In genomic region chr17:47820023-47820789, GRCh38 we compare ENCODE assay signal across 11 cellular contexts. TPM values are rescaled to one million over a fixed set of nuclear protein-coding genes. Genes with fewer than 3 reads are reported as not detected.
DNase-seq lines count a peak whose midpoint lies in the region; ATAC-seq and TF ChIP-seq lines count a peak whose summit lies in the region.
"Had no signal": no experiment of that assay in that cellular context is flagged by ENCODE, and none has a peak within 500 bp of the region (broad histone marks: within the 10 kb centered on the region; RNA-seq: fewer than 3 reads in every experiment).

No MANE protein-coding gene starts in this region.

- H3K56ac ChIP-seq in IMR-90 (ENCODE audit: extremely low read depth, insufficient read depth, low read length): no peak overlapping the region

- H4K91ac ChIP-seq in IMR-90 (ENCODE audit: insufficient read depth, low read depth, low read length): no peak overlapping the region

- no peak overlapping the region for H3K14ac ChIP-seq in IMR-90 (replicated peaks; ENCODE audit: low read depth, low read length)

- in situ Hi-C loops in IMR-90 (cut with MboI; ENCODE audit: low sequenced_read_pairs): no loop called here

- no peak overlapping the region for H4K5ac ChIP-seq in IMR-90 (ENCODE audit: low read depth, low read length)

- H2AFZ ChIP-seq in IMR-90 (replicated peaks; ENCODE audit: low read length, poor library complexity): no peak overlapping the region

- H3K23ac ChIP-seq in IMR-90 (ENCODE audit: low read depth, low read length): no peak overlapping the region

- H3K4me1 Mint-ChIP-seq in CD4-positive, CD25-positive, alpha-beta regulatory T cell: peaks cover 0 to 27% (median 16%) of the 10 kb centered on the region in 4 donors
- H3K4me1 Mint-ChIP-seq in brain: peaks cover 27% of the 10 kb centered on the region
- H3K4me1 Mint-ChIP-seq in natural killer cell treated with Interleukin-12 subunit alpha and Interleukin-12 subunit beta and Interleukin-15 and Interleukin-18, amount 100 ng/mL, for 72 hours (ENCODE audit: low read depth in 2 of 2): peaks cover 10 to 18% of the 10 kb centered on the region in 2 donors

- intact Hi-C loops in IMR-90 (cut with micrococcal nuclease): no loop called here
- intact Hi-C loops in uterus (cut with DNase I; ENCODE audit: low total_unique reads): no loop called here

- H3K18ac ChIP-seq in IMR-90 (ENCODE audit: low read depth, low read length): no peak overlapping the region

- CTCF ChIA-PET in IMR-90 (lab: Yijun Ruan, JAX): no interaction called here

- H2BK5ac ChIP-seq in IMR-90 (ENCODE audit: low read depth, low read length, poor library complexity, severe bottlenecking): no peak overlapping the region

- no peak for TF ChIP-seq CTCF in IMR-90 (conservative IDR thresholded peaks at IDR 0.05; ENCODE audit: low read depth, low read length)
- TF ChIP-seq CTCF in brain (conservative IDR thresholded peaks at IDR 0.05): no peak
- TF ChIP-seq CTCF in uterus (IDR thresholded peaks at IDR 0.05): no peak

- no TSS peak for BruUV-seq in IMR-90 (replicated peaks; lab: Mats Ljungman, UMichigan)

- ATAC-seq in CD4-positive, CD25-positive, alpha-beta regulatory T cell (ENCODE audit: low read depth in 2 of 2): no peak
- no peak for ATAC-seq in IMR-90 (ENCODE audit: low read depth)
- no peak for ATAC-seq in natural killer cell treated with Interleukin-12 subunit alpha and Interleukin-12 subunit beta and Interleukin-15 and Interleukin-18, amount 100 ng/mL, for 72 hours

- no peaks in the 10 kb centered on the region for H3K27me3 Mint-ChIP-seq in CD4-positive, CD25-positive, alpha-beta regulatory T cell
- H3K27me3 Mint-ChIP-seq in brain: peaks cover 5% of the 10 kb centered on the region
- no peaks in the 10 kb centered on the region for H3K27me3 Mint-ChIP-seq in natural killer cell treated with Interleukin-12 subunit alpha and Interleukin-12 subunit beta and Interleukin-15 and Interleukin-18, amount 100 ng/mL, for 72 hours

- H3K9me3 ChIP-seq in CD4-positive, CD25-positive, alpha-beta regulatory T cell (ENCODE audit: control insufficient read depth in 2 of 2, low read length in 2 of 2): no peaks in the 10 kb centered on the region
- H3K9me3 ChIP-seq in IMR-90 (ENCODE audit: control insufficient read depth, insufficient read depth, low read length) (no peaks in the 10 kb centered on the region), uterus (no peaks in the 10 kb centered on the region)

- peaks cover 0 to 17% of the 10 kb centered on the region in 2 experiments; a peak in 1 of 4 replicates for H3K79me1 ChIP-seq in IMR-90 (ENCODE audit: low read depth in 1 of 2, low read length in 2 of 2)

- H2BK15ac ChIP-seq in IMR-90 (ENCODE audit: low read depth, low read length): no peak overlapping the region

- H3K27ac ChIP-seq in CD4-positive, CD25-positive, alpha-beta regulatory T cell (ENCODE audit: insufficient read depth, low read length, poor library complexity, severe bottlenecking): no peak overlapping the region
- H3K27ac ChIP-seq in IMR-90 (ENCODE audit: insufficient read depth, low read length) (no peak overlapping the region), uterus (no peak overlapping the region)

- TF ChIP-seq RAD21 in IMR-90 (IDR thresholded peaks at IDR 0.05; ENCODE audit: low read length): no peak

- H3K4me2 ChIP-seq in IMR-90 (ENCODE audit: low read depth, low read length): no peak overlapping the region; the same call in 1 of the 2 replicates

- no peak overlapping the region for H2AK5ac ChIP-seq in IMR-90 (ENCODE audit: low read depth, low read length)

- H3K9me3 Mint-ChIP-seq in CD4-positive, CD25-positive, alpha-beta regulatory T cell: no peaks in the 10 kb centered on the region
- H3K9me3 Mint-ChIP-seq in brain: no peaks in the 10 kb centered on the region
- no peaks in the 10 kb centered on the region for H3K9me3 Mint-ChIP-seq in natural killer cell treated with Interleukin-12 subunit alpha and Interleukin-12 subunit beta and Interleukin-15 and Interleukin-18, amount 100 ng/mL, for 72 hours

- POLR2A ChIA-PET in IMR-90 (lab: Charles Lee; ENCODE audit: unreplicated experiment): no interaction called here

- no peak overlapping the region for H3K9ac ChIP-seq in IMR-90 (ENCODE audit: low read depth, low read length)

- H2BK120ac ChIP-seq in IMR-90 (ENCODE audit: low read depth, low read length): no peak overlapping the region

- H2BK20ac ChIP-seq in IMR-90 (ENCODE audit: low read depth, low read length): no peak overlapping the region

- H2AK9ac ChIP-seq in IMR-90 (replicated peaks; ENCODE audit: low read depth, low read length, poor library complexity): peak overlapping the region; percentile 25

- TF ChIP-seq POLR2A in IMR-90 (IDR thresholded peaks at IDR 0.05; ENCODE audit: low read depth, low read length): no peak
- TF ChIP-seq POLR2A in uterus (IDR thresholded peaks at IDR 0.05): no peak

- DNase-seq in CD4-positive, CD25-positive, alpha-beta regulatory T cell: no peak
- DNase-seq in IMR-90 (no peak), kidney glomerular epithelial cell (lab: John Stamatoyannopoulos, UW) (no peak), NCI-H146 treated with DMSO at 0.1 percent for 48 hours (lab: John Stamatoyannopoulos, UW; ENCODE audit: unreplicated experiment) (no peak), dedifferentiated amniotic fluid mesenchymal stem cell (ENCODE audit: extremely low spot score) (no peak), uterus (no peak)
- peak; percentile 37 for DNase-seq in natural killer cell treated with Interleukin-12 subunit alpha and Interleukin-12 subunit beta and Interleukin-15 and Interleukin-18, amount 100 ng/mL, for 72 hours (ENCODE audit: low spot score)
- DNase-seq: cerebellar nuclear complex; NCI-H2081; stimulated activated CD4-positive, alpha-beta T cell treated with anti-CD3 and anti-CD28 coated beads, Interleukin-4, amount 100 ng/mL, for 24 hours had no signal

- H3K4me1 ChIP-seq in CD4-positive, CD25-positive, alpha-beta regulatory T cell (ENCODE audit: control insufficient read depth, insufficient read depth, low read length, poor library complexity, severe bottlenecking): peaks cover 27% of the 10 kb centered on the region
- H3K4me1 ChIP-seq in IMR-90 (ENCODE audit: control insufficient read depth, insufficient read depth, low read length) (peaks cover 11% of the 10 kb centered on the region; the same call in 1 of the 2 replicates), uterus (peaks cover 0 to 13% of the 10 kb centered on the region in 2 donors)

- peak overlapping the region; percentile 78 for H3K4me3 ChIP-seq in CD4-positive, CD25-positive, alpha-beta regulatory T cell (ENCODE audit: low read depth, low read length)
- H3K4me3 ChIP-seq in IMR-90 (ENCODE audit: insufficient read depth, low read depth, low read length) (no peak overlapping the region), uterus (no peak overlapping the region)

- dilution Hi-C loops in IMR-90 (cut with HindIII; ENCODE audit: low sequenced_read_pairs, unreplicated experiment): no loop called here

- no peak overlapping the region for H3K4ac ChIP-seq in IMR-90 (ENCODE audit: low read depth, low read length)

- WGBS in IMR-90 (ENCODE audit: extremely low coverage in 2 of 2, insufficient read length in 1 of 2), 2 experiments: no CpG with 5 or more reads among the region's 12 CpGs

- peak overlapping the region; percentile 95 to 98 (median 98) for H3K4me3 Mint-ChIP-seq in CD4-positive, CD25-positive, alpha-beta regulatory T cell
- H3K4me3 Mint-ChIP-seq in brain: peak overlapping the region; percentile 93 to 99 (median 98)
- peak overlapping the region; percentile 90 for H3K4me3 Mint-ChIP-seq in natural killer cell treated with Interleukin-12 subunit alpha and Interleukin-12 subunit beta and Interleukin-15 and Interleukin-18, amount 100 ng/mL, for 72 hours

- 0 out of 2 replicates have a peak, but pooled peaks cover 4% of the 10 kb centered on the region for H3K9me1 ChIP-seq in IMR-90 (ENCODE audit: insufficient read depth, low read length)

- no peaks in the 10 kb centered on the region for H4K20me1 ChIP-seq in IMR-90 (ENCODE audit: insufficient read depth, low read length)

- H3K27me3 ChIP-seq in CD4-positive, CD25-positive, alpha-beta regulatory T cell (ENCODE audit: control insufficient read depth, insufficient read depth, low read length): no peaks in the 10 kb centered on the region
- H3K27me3 ChIP-seq in IMR-90 (ENCODE audit: control insufficient read depth, insufficient read depth, low read length) (no peaks in the 10 kb centered on the region), uterus (no peaks in the 10 kb centered on the region)

- H3K36me3 ChIP-seq in CD4-positive, CD25-positive, alpha-beta regulatory T cell (ENCODE audit: control insufficient read depth, insufficient read depth, low read length): peaks cover 55% of the 10 kb centered on the region
- H3K36me3 ChIP-seq in IMR-90 (ENCODE audit: control insufficient read depth, insufficient read depth, low read length): peaks cover 48% of the 10 kb centered on the region
- H3K36me3 ChIP-seq in uterus: no peaks in the 10 kb centered on the region

- peak overlapping the region; percentile 38 to 98 (median 94) for H3K27ac Mint-ChIP-seq in CD4-positive, CD25-positive, alpha-beta regulatory T cell
- peak overlapping the region in 3 of 5 experiments; percentile 85 to 98 (median 92) for H3K27ac Mint-ChIP-seq in brain
- peak overlapping the region; percentile 83 to 93 for H3K27ac Mint-ChIP-seq in natural killer cell treated with Interleukin-12 subunit alpha and Interleukin-12 subunit beta and Interleukin-15 and Interleukin-18, amount 100 ng/mL, for 72 hours

- no peak overlapping the region for H4K8ac ChIP-seq in IMR-90 (ENCODE audit: low read depth in 2 of 2, low read length in 2 of 2)

- H3K36me3 Mint-ChIP-seq in CD4-positive, CD25-positive, alpha-beta regulatory T cell: peaks cover 18% of the 10 kb centered on the region
- peaks cover 26% of the 10 kb centered on the region for H3K36me3 Mint-ChIP-seq in brain
- peaks cover 2% of the 10 kb centered on the region for H3K36me3 Mint-ChIP-seq in natural killer cell treated with Interleukin-12 subunit alpha and Interleukin-12 subunit beta and Interleukin-15 and Interleukin-18, amount 100 ng/mL, for 72 hours

RNA-seq across cellular contexts. Expression of gene OSBPL7, which starts 1.4 kb away (rescaled TPM):
- total RNA-seq in CD4-positive, CD25-positive, alpha-beta regulatory T cell: 46.1 TPM
- polyA plus RNA-seq in CD4-positive, CD25-positive, alpha-beta regulatory T cell: 1 to 10 TPM; 2.1 to 5.1 (median 3.4) TPM
- total RNA-seq in IMR-90 (2012; rRNA removed) (4.7 and 5.2 TPM in 2 replicates), uterus (10 to 100 TPM in 2 of 4 donors, 1 to 10 TPM in 2; 1.0 to 23.4 (median 10.7) TPM)
- polyA plus RNA-seq in IMR-90 (2012; rRNA removed) (14.5 and 16.3 TPM in 2 replicates), brain (ENCODE audit: insufficient read depth, low read depth, low replicate concordance) (6.6 TPM)
- polyA plus RNA-seq in IMR-90 (2012; cell fraction: cytosol; rRNA removed): 5.8 and 9.8 TPM in 2 replicates
- polyA plus RNA-seq in IMR-90 (2012; cell fraction: nucleus; rRNA removed; ENCODE audit: low replicate concordance): 73.8 and 152 TPM in 2 replicates
- total RNA-seq in natural killer cell treated with Interleukin-12 subunit alpha and Interleukin-12 subunit beta and Interleukin-15 and Interleukin-18, amount 100 ng/mL, for 72 hours: 10 to 100 TPM; 21.6 to 28.6 TPM

RNA-seq across cellular contexts. Expression of gene MRPL10, which starts 11.1 kb away (rescaled TPM):
- total RNA-seq in CD4-positive, CD25-positive, alpha-beta regulatory T cell: 40.8 TPM
- polyA plus RNA-seq in CD4-positive, CD25-positive, alpha-beta regulatory T cell: 10 to 100 TPM; 47.2 to 58.8 (median 54.2) TPM
- total RNA-seq in IMR-90 (2012; rRNA removed): 28.1 and 32.3 TPM in 2 replicates
- 57.7 and 61.8 TPM in 2 replicates for polyA plus RNA-seq in IMR-90 (2012; rRNA removed)
- 31.1 and 78.7 TPM in 2 replicates for polyA plus RNA-seq in IMR-90 (2012; cell fraction: cytosol; rRNA removed)
- 33.3 and 43.6 TPM in 2 replicates for polyA plus RNA-seq in IMR-90 (2012; cell fraction: nucleus; rRNA removed; ENCODE audit: low replicate concordance)
- polyA plus RNA-seq in brain (ENCODE audit: insufficient read depth, low read depth, low replicate concordance): 61.6 TPM
- total RNA-seq in natural killer cell treated with Interleukin-12 subunit alpha and Interleukin-12 subunit beta and Interleukin-15 and Interleukin-18, amount 100 ng/mL, for 72 hours: 10 to 100 TPM; 44.6 to 44.7 TPM
- total RNA-seq in uterus: 10 to 100 TPM; 14.7 to 44.1 (median 27.7) TPM

RNA-seq across cellular contexts. Expression of gene LRRC46, which starts 11.3 kb away (rescaled TPM):
- total RNA-seq in CD4-positive, CD25-positive, alpha-beta regulatory T cell: 0.20 TPM
- under 1 TPM; 0.11 to 0.48 (median 0.21) TPM for polyA plus RNA-seq in CD4-positive, CD25-positive, alpha-beta regulatory T cell
- total RNA-seq in IMR-90 (2012; rRNA removed) (not detected in 2 replicates), uterus (1 to 10 TPM in 2 of 4 donors, under 1 TPM in 2; 0.14 to 1.5 (median 0.76) TPM)
- polyA plus RNA-seq in IMR-90 (2012; rRNA removed) (0.77 and 0.80 TPM in 2 replicates), brain (ENCODE audit: insufficient read depth, low read depth, low replicate concordance) (3.4 TPM)
- polyA plus RNA-seq in IMR-90 (2012; cell fraction: cytosol; rRNA removed): 0.26 and 0.52 TPM in 2 replicates
- 1.4 and 1.7 TPM in 2 replicates for polyA plus RNA-seq in IMR-90 (2012; cell fraction: nucleus; rRNA removed; ENCODE audit: low replicate concordance)
- under 1 TPM; 0.17 to 0.86 TPM for total RNA-seq in natural killer cell treated with Interleukin-12 subunit alpha and Interleukin-12 subunit beta and Interleukin-15 and Interleukin-18, amount 100 ng/mL, for 72 hours

RNA-seq across cellular contexts. Expression of gene SCRN2, which starts 20.9 kb away (rescaled TPM):
- 24.4 TPM for total RNA-seq in CD4-positive, CD25-positive, alpha-beta regulatory T cell
- 10 to 100 TPM; 15.9 to 30.9 (median 21.2) TPM for polyA plus RNA-seq in CD4-positive, CD25-positive, alpha-beta regulatory T cell
- 14.7 and 17.2 TPM in 2 replicates for total RNA-seq in IMR-90 (2012; rRNA removed)
- polyA plus RNA-seq in IMR-90 (2012; rRNA removed): 27.6 and 31.0 TPM in 2 replicates
- polyA plus RNA-seq in IMR-90 (2012; cell fraction: cytosol; rRNA removed): 16.3 and 34.7 TPM in 2 replicates
- 122 and 248 TPM in 2 replicates for polyA plus RNA-seq in IMR-90 (2012; cell fraction: nucleus; rRNA removed; ENCODE audit: low replicate concordance)
- 24.3 TPM for polyA plus RNA-seq in brain (ENCODE audit: insufficient read depth, low read depth, low replicate concordance)
- total RNA-seq in natural killer cell treated with Interleukin-12 subunit alpha and Interleukin-12 subunit beta and Interleukin-15 and Interleukin-18, amount 100 ng/mL, for 72 hours: 10 to 100 TPM; 18.1 to 23.5 TPM
- 10 to 100 TPM; 12.4 to 80.7 (median 39.8) TPM for total RNA-seq in uterus

RNA-seq across cellular contexts. Expression of gene SP6, which starts 30.8 kb away (rescaled TPM):
- 0.17 TPM for total RNA-seq in CD4-positive, CD25-positive, alpha-beta regulatory T cell
- polyA plus RNA-seq in CD4-positive, CD25-positive, alpha-beta regulatory T cell: not detected
- total RNA-seq in IMR-90 (2012; rRNA removed): under 0.01 TPM in 2 replicates
- polyA plus RNA-seq in IMR-90 (2012; rRNA removed): 0.31 and 0.32 TPM in 2 replicates
- 0.14 and 0.24 TPM in 2 replicates for polyA plus RNA-seq in IMR-90 (2012; cell fraction: cytosol; rRNA removed)
- 0.34 and 0.51 TPM in 2 replicates for polyA plus RNA-seq in IMR-90 (2012; cell fraction: nucleus; rRNA removed; ENCODE audit: low replicate concordance)
- 2.5 TPM for polyA plus RNA-seq in brain (ENCODE audit: insufficient read depth, low read depth, low replicate concordance)
- under 1 TPM in 1 of 2 donors, not detected in 1; 0.24 TPM for total RNA-seq in natural killer cell treated with Interleukin-12 subunit alpha and Interleukin-12 subunit beta and Interleukin-15 and Interleukin-18, amount 100 ng/mL, for 72 hours
- 1 to 10 TPM in 2 of 4 donors, not detected in 2; 1.4 to 1.5 TPM for total RNA-seq in uterus
